28 cellular contexts compared by ENCODE assay signal in genomic region chr5:120082316-120083068, GRCh38.
DNase-seq lines count a peak whose midpoint lies in the region; ATAC-seq and TF ChIP-seq lines count a peak whose summit lies in the region.
"Had no signal": no experiment of that assay in that cellular context is flagged by ENCODE, and none has a peak within 500 bp of the region (broad histone marks: within the 10 kb centered on the region; RNA-seq: fewer than 3 reads in every experiment).

No MANE protein-coding gene starts in this region.

- H3K4me3 ChIP-seq in KMS-11 (IDR thresholded peaks at IDR 0.05; ENCODE audit: insufficient read depth, low read depth, low read length) (no peak overlapping the region), osteoblast (ENCODE audit: insufficient read depth, low read length) (no peak overlapping the region)
- H3K4me3 ChIP-seq: BLaER1 treated with 17β-estradiol and CSF1 and Interleukin-3, amounts not matched to agents 10 nM and 100 nM; heart right ventricle; ovary; Peyer's patch; SJCRH30; transverse colon had no signal

- H3K4me3 Mint-ChIP-seq in activated CD4-positive, alpha-beta memory T cell treated with anti-CD3 and anti-CD28 coated beads for 36 hours: no peak overlapping the region
- H3K4me3 Mint-ChIP-seq: activated CD4-positive, alpha-beta T cell treated with anti-CD3 and anti-CD28 coated beads, Interleukin-2, amount 10 ng/mL, durations not matched to agents 7 days and 5 days; activated T-helper 17 cell treated with anti-CD3 and anti-CD28 coated beads, Interleukin-2, amount 50 U/mL, for 72 hours; brain; natural killer cell; T-helper 1 cell treated with Interleukin-12 subunit alpha and Interleukin-12 subunit beta and Interleukin-4 antibody, amounts not matched to agents 30 μg/mL and 1 μg/mL, for 36 hours had no signal

- intact Hi-C loops in activated CD4-positive, alpha-beta memory T cell treated with anti-CD3 and anti-CD28 coated beads for 36 hours (cut with micrococcal nuclease): no loop called here

- no peaks in the 10 kb centered on the region for H3K27me3 Mint-ChIP-seq in activated CD4-positive, alpha-beta memory T cell treated with anti-CD3 and anti-CD28 coated beads for 36 hours
- H3K27me3 Mint-ChIP-seq: activated CD4-positive, alpha-beta T cell treated with anti-CD3 and anti-CD28 coated beads, Interleukin-2, amount 10 ng/mL, durations not matched to agents 7 days and 5 days; activated T-helper 17 cell treated with anti-CD3 and anti-CD28 coated beads, Interleukin-2, amount 50 U/mL, for 72 hours had no signal

- H3K36me3 Mint-ChIP-seq in activated CD4-positive, alpha-beta memory T cell treated with anti-CD3 and anti-CD28 coated beads for 36 hours: no peaks in the 10 kb centered on the region
- H3K36me3 Mint-ChIP-seq: brain, natural killer cell had no signal

- DNase-seq in DMS53 (lab: John Stamatoyannopoulos, UW) (peak; percentile 24), DMS53 treated with DMSO at 0.1 percent for 48 hours (lab: John Stamatoyannopoulos, UW; ENCODE audit: unreplicated experiment) (no peak), astrocyte of the hippocampus (ENCODE audit: low read depth, low spot score) (peak; percentile 14), osteoblast (ENCODE audit: insufficient read length, low spot score, missing footprints) (no peak), T1000 (lab: John Stamatoyannopoulos, UW) (no peak)
- DNase-seq in activated CD4-positive, alpha-beta memory T cell treated with anti-CD3 and anti-CD28 coated beads for 36 hours: no peak
- DNase-seq: activated CD4-positive, alpha-beta T cell treated with anti-CD3 and anti-CD28 coated beads, Interleukin-2, amount 10 ng/mL, durations not matched to agents 7 days and 5 days; Calu3; cortex of kidney; heart right ventricle; Karpas-422; midbrain; natural killer cell; NCI-H1105; NCI-H2029 treated with DMSO at 0.1 percent for 48 hours; NCI-H345; ovary; Peyer's patch; right cardiac atrium; SJCRH30; transverse colon had no signal

- H3K27ac ChIP-seq in KMS-11 (peak overlapping the region; percentile 65), osteoblast (ENCODE audit: low read depth, low read length) (no peak overlapping the region)
- H3K27ac ChIP-seq: BLaER1 treated with 17β-estradiol and CSF1 and Interleukin-3, amounts not matched to agents 10 nM and 100 nM; heart right ventricle; ovary; Peyer's patch; SJCRH30; transverse colon had no signal

- H3K27me3 ChIP-seq in KMS-11 (ENCODE audit: insufficient read depth, low read depth) (no peaks in the 10 kb centered on the region), osteoblast (ENCODE audit: insufficient read depth, low read length) (no peaks in the 10 kb centered on the region)
- H3K27me3 ChIP-seq: BLaER1 treated with 17β-estradiol and CSF1 and Interleukin-3, amounts not matched to agents 10 nM and 100 nM; heart right ventricle; ovary; Peyer's patch; SJCRH30; transverse colon had no signal

- no peaks in the 10 kb centered on the region for H3K4me1 Mint-ChIP-seq in activated CD4-positive, alpha-beta memory T cell treated with anti-CD3 and anti-CD28 coated beads for 36 hours (ENCODE audit: low read depth)
- H3K4me1 Mint-ChIP-seq: activated CD4-positive, alpha-beta T cell treated with anti-CD3 and anti-CD28 coated beads, Interleukin-2, amount 10 ng/mL, durations not matched to agents 7 days and 5 days; activated T-helper 17 cell treated with anti-CD3 and anti-CD28 coated beads, Interleukin-2, amount 50 U/mL, for 72 hours; brain; natural killer cell had no signal

- CTCF ChIA-PET in activated CD4-positive, alpha-beta memory T cell treated with anti-CD3 and anti-CD28 coated beads for 36 hours (lab: Charles Lee): no interaction called here

- H3K4me1 ChIP-seq in KMS-11 (ENCODE audit: low read depth, poor library complexity, severe bottlenecking) (peaks cover 52% of the 10 kb centered on the region), osteoblast (ENCODE audit: insufficient read depth, low read length) (no peaks in the 10 kb centered on the region)
- H3K4me1 ChIP-seq: heart right ventricle, Peyer's patch, SJCRH30, transverse colon had no signal

- no peak overlapping the region for H3K27ac Mint-ChIP-seq in activated CD4-positive, alpha-beta memory T cell treated with anti-CD3 and anti-CD28 coated beads for 36 hours
- H3K27ac Mint-ChIP-seq: activated CD4-positive, alpha-beta T cell treated with anti-CD3 and anti-CD28 coated beads, Interleukin-2, amount 10 ng/mL, durations not matched to agents 7 days and 5 days; activated T-helper 17 cell treated with anti-CD3 and anti-CD28 coated beads, Interleukin-2, amount 50 U/mL, for 72 hours; brain; natural killer cell; T-helper 1 cell treated with Interleukin-12 subunit alpha and Interleukin-12 subunit beta and Interleukin-4 antibody, amounts not matched to agents 30 μg/mL and 1 μg/mL, for 36 hours had no signal

- no peak for ATAC-seq in GM19328 (IDR thresholded peaks at IDR 0.05; ENCODE audit: unreplicated experiment)
- ATAC-seq: activated T-helper 17 cell treated with anti-CD3 and anti-CD28 coated beads, Interleukin-2, amount 50 U/mL, for 72 hours; heart right ventricle; left lobe of liver; natural killer cell; right cardiac atrium had no signal

- H3K9me3 Mint-ChIP-seq in activated CD4-positive, alpha-beta memory T cell treated with anti-CD3 and anti-CD28 coated beads for 36 hours: no peaks in the 10 kb centered on the region
- H3K9me3 Mint-ChIP-seq: activated CD4-positive, alpha-beta T cell treated with anti-CD3 and anti-CD28 coated beads, Interleukin-2, amount 10 ng/mL, durations not matched to agents 7 days and 5 days; brain; T-helper 1 cell treated with Interleukin-12 subunit alpha and Interleukin-12 subunit beta and Interleukin-4 antibody, amounts not matched to agents 30 μg/mL and 1 μg/mL, for 36 hours had no signal

- H3K79me2 ChIP-seq in KMS-11 (ENCODE audit: insufficient read depth, low read depth) (no peaks in the 10 kb centered on the region), osteoblast (ENCODE audit: insufficient read depth, low read length) (no peaks in the 10 kb centered on the region)

- H3K9ac ChIP-seq in KMS-11: no peak overlapping the region
- H3K9ac ChIP-seq: BLaER1 treated with 17β-estradiol and CSF1 and Interleukin-3, amounts not matched to agents 10 nM and 100 nM had no signal

- H3K4me2 ChIP-seq in KMS-11 (peak overlapping the region; percentile 79), osteoblast (ENCODE audit: insufficient read depth, low read length) (no peak overlapping the region)
- H3K4me2 ChIP-seq: BLaER1 treated with 17β-estradiol and CSF1 and Interleukin-3, amounts not matched to agents 10 nM and 100 nM had no signal

- H2AFZ ChIP-seq in KMS-11 (ENCODE audit: low read depth) (no peak overlapping the region; the same call in 1 of the 2 replicates), osteoblast (ENCODE audit: low read length) (no peak overlapping the region)

- no peaks in the 10 kb centered on the region for H3K36me3 ChIP-seq in KMS-11 (ENCODE audit: insufficient read depth)
- no peaks in the 10 kb centered on the region for H3K36me3 ChIP-seq in osteoblast (ENCODE audit: insufficient read depth, low read length)
- H3K36me3 ChIP-seq: BLaER1 treated with 17β-estradiol and CSF1 and Interleukin-3, amounts not matched to agents 10 nM and 100 nM; heart right ventricle; ovary; Peyer's patch; SJCRH30; transverse colon had no signal

- POLR2A ChIA-PET in activated CD4-positive, alpha-beta memory T cell treated with anti-CD3 and anti-CD28 coated beads for 36 hours (lab: Charles Lee): no interaction called here

- TF ChIP-seq CTCF in KMS-11 (conservative IDR thresholded peaks at IDR 0.05; ENCODE audit: low read depth, low read length) (peak; percentile 65), osteoblast (IDR thresholded peaks at IDR 0.05; ENCODE audit: extremely low read depth, low read depth, low read length) (peak; percentile 30)

- H4K20me1 ChIP-seq in KMS-11 (ENCODE audit: insufficient read depth) (no peaks in the 10 kb centered on the region), osteoblast (ENCODE audit: insufficient read depth, low read length) (no peaks in the 10 kb centered on the region)
- H4K20me1 ChIP-seq: BLaER1 treated with 17β-estradiol and CSF1 and Interleukin-3, amounts not matched to agents 10 nM and 100 nM had no signal

- H3K9me3 ChIP-seq in osteoblast (ENCODE audit: low read depth, low read length): no peaks in the 10 kb centered on the region
- H3K9me3 ChIP-seq: BLaER1 treated with 17β-estradiol and CSF1 and Interleukin-3, amounts not matched to agents 10 nM and 100 nM; heart right ventricle; ovary; Peyer's patch; SJCRH30; transverse colon had no signal

Comparison
In these comparisons a context has a peak if more than half of its experiments do, and no peak if none do; other contexts are left out.
1. DNase-seq: peak in DMS53 (single experiment) and astrocyte of the hippocampus (single experiment); none in DMS53 treated with DMSO at 0.1 percent for 48 hours (single experiment), osteoblast (single experiment), activated CD4-positive, alpha-beta memory T cell treated with anti-CD3 and anti-CD28 coated beads for 36 hours (single experiment) and T1000 (single experiment).